In genomic region chr13:29508130-29508873, GRCh38 we compare ENCODE assay signal across 8 cellular contexts.
DNase-seq lines count a peak whose midpoint lies in the region; TF ChIP-seq lines count a peak whose summit lies in the region.

No MANE protein-coding gene starts in this region.

- H3F3A ChIP-seq in Loucy (ENCODE audit: low read depth), result no peaks in the 10 kb centered on the region

- H3K9me2 ChIP-seq in Loucy (replicated peaks; ENCODE audit: low read depth, low read length), result no peaks in the 10 kb centered on the region

- TF ChIP-seq EP300 in ovary (IDR thresholded peaks at IDR 0.05), result no peak

- no peak overlapping the region for H3K4me3 ChIP-seq in Loucy (ENCODE audit: low read length, poor library complexity, severe bottlenecking)
- H3K4me3 ChIP-seq in SJSA1, result no peak overlapping the region
- H3K4me3 ChIP-seq in ovary, result no peak overlapping the region
- no peak overlapping the region for H3K4me3 ChIP-seq in thyroid gland (replicated peaks in 1 of 3)

- H3K4me1 ChIP-seq in Loucy (ENCODE audit: insufficient read depth, low read length, poor library complexity, severe bottlenecking) (peaks cover 3% of the 10 kb centered on the region), SJSA1 (replicated peaks) (0 out of 2 replicates have a peak, but pooled peaks cover 7% of the 10 kb centered on the region), ovary (ENCODE audit: insufficient read depth) (peaks cover 6% of the 10 kb centered on the region), thyroid gland (peaks cover 4 to 6% of the 10 kb centered on the region in 2 donors)

- peak; percentile 87 for TF ChIP-seq CTCF in GM20000 (IDR thresholded peaks at IDR 0.05; ENCODE audit: extremely low read depth, missing control alignments)
- TF ChIP-seq CTCF in Loucy (conservative IDR thresholded peaks at IDR 0.05; ENCODE audit: low read length), result peak; percentile 99
- peak; percentile 82 to 94 (median 85) for TF ChIP-seq CTCF in ovary (IDR thresholded peaks at IDR 0.05)
- TF ChIP-seq CTCF in thyroid gland (IDR thresholded peaks at IDR 0.05), result peak; percentile 89 to 98 (median 92)

- H3K9ac ChIP-seq in Loucy (ENCODE audit: low read depth, low read length, poor library complexity, severe bottlenecking), result no peak overlapping the region

- WGBS in ovary, 3 donors, result 38 to 40% (median 39%) methylated on average over 16 of the region's 16 CpGs
- 46 to 62% methylated on average over 11 to 15 of the region's 16 CpGs for WGBS in thyroid gland, 2 donors

- H3K9me3 ChIP-seq in Loucy (ENCODE audit: insufficient read depth, low read depth, low read length) (no peaks in the 10 kb centered on the region), SJSA1 (replicated peaks) (no peaks in the 10 kb centered on the region), ovary (no peaks in the 10 kb centered on the region), thyroid gland (no peaks in the 10 kb centered on the region)

- H3K27me3 ChIP-seq in Loucy (ENCODE audit: insufficient read depth, low read length, poor library complexity, severe bottlenecking), result no peaks in the 10 kb centered on the region
- no peaks in the 10 kb centered on the region for H3K27me3 ChIP-seq in SJSA1 (replicated peaks)
- H3K27me3 ChIP-seq in ovary, result no peaks in the 10 kb centered on the region
- H3K27me3 ChIP-seq in thyroid gland, result no peaks in the 10 kb centered on the region

- intact Hi-C loops in ovary (cut with DNase I), result loop anchor here in 2 of 4 donors (2.0 to 10.0 kb wide), 4 partner anchors 266 to 606 kb away; no protein-coding TSS in a partner anchor
- intact Hi-C loops in thyroid gland (cut with DNase I), result loop anchor here (10.0 kb wide), 1 partner anchor 206 kb away; no protein-coding TSS in a partner anchor

- no peak overlapping the region for H3K27ac ChIP-seq in SJSA1
- H3K27ac ChIP-seq in ovary, result no peak overlapping the region
- H3K27ac ChIP-seq in thyroid gland, result no peak overlapping the region

- H2AFZ ChIP-seq in Loucy (ENCODE audit: low read length), result no peak overlapping the region

- H3K79me2 ChIP-seq in Loucy (ENCODE audit: insufficient read depth, low read length), result no peaks in the 10 kb centered on the region

- peaks cover 3% of the 10 kb centered on the region for H4K20me1 ChIP-seq in Loucy (ENCODE audit: insufficient read depth, low read length, poor library complexity, severe bottlenecking)

- TF ChIP-seq POLR2A in ovary (IDR thresholded peaks at IDR 0.05) (no peak), thyroid gland (IDR thresholded peaks at IDR 0.05) (no peak)

- H3K36me3 ChIP-seq in Loucy (ENCODE audit: insufficient read depth, low read length), result peaks cover 25% of the 10 kb centered on the region; the same call in 1 of the 2 replicates
- H3K36me3 ChIP-seq in SJSA1, result peaks cover 47% of the 10 kb centered on the region
- no peaks in the 10 kb centered on the region for H3K36me3 ChIP-seq in ovary
- H3K36me3 ChIP-seq in thyroid gland, result no peaks in the 10 kb centered on the region

- DNase-seq in COR-L47 (lab: John Stamatoyannopoulos, UW), result peak; percentile 67
- DNase-seq in GM20000 (ENCODE audit: low spot score), result peak; percentile 88
- DNase-seq in SJSA1 (ENCODE audit: low read depth in 1 of 2, low spot score in 2 of 2), result peak; percentile 46 to 73
- DNase-seq in activated naive CD4-positive, alpha-beta T cell (lab: John Stamatoyannopoulos, UW), result peak; percentile 31 to 68 (median 66)
- peak; percentile 84 for DNase-seq in germinal center (ENCODE audit: low spot score)
- peak; percentile 80 to 89 (median 86) for DNase-seq in ovary
- DNase-seq in thyroid gland, result peak; percentile 86 to 91

- no peak overlapping the region for H3K4me2 ChIP-seq in Loucy (ENCODE audit: low read depth, low read length, poor library complexity, severe bottlenecking)
